Comparison of ENCODE assay signal across 8 cellular contexts in genomic region chr22:38203090-38203810, GRCh38. TPM values are rescaled to one million over a fixed set of nuclear protein-coding genes. Genes with fewer than 3 reads are reported as not detected.
A peak's percentile ranks its signal among the peaks of the same experiment; 100 is the strongest.
DNase-seq lines count a peak whose midpoint lies in the region; ATAC-seq and TF ChIP-seq lines count a peak whose summit lies in the region.

No MANE protein-coding gene starts in this region.

- POLR2A ChIA-PET in BJ (lab: Charles Lee) (no interaction called here), HCT116 (lab: Charles Lee) (interaction anchor here (1.1 to 1.8 kb wide), 3 partner anchors 15 to 21 kb away, joined by 3 to 6 read pairs (median 3); no protein-coding TSS in a partner anchor)

- H3K27ac ChIP-seq in HCT116 (ENCODE audit: low read depth, low read length) (peak overlapping the region; percentile 99), esophagus squamous epithelium (peak overlapping the region; percentile 92 to 100 (median 98)), osteoblast (ENCODE audit: low read depth, low read length) (peak overlapping the region; percentile 98)

- TF ChIP-seq POLR2A in HCT116 (IDR thresholded peaks at IDR 0.05; ENCODE audit: borderline replicate concordance, extremely low read depth, insufficient read depth, insufficient read length), result no peak
- peak in 2 of 4 donors; percentile 11 to 54 for TF ChIP-seq POLR2A in esophagus squamous epithelium (IDR thresholded peaks at IDR 0.05)

- intact Hi-C loops in HCT116 (cut with micrococcal nuclease), result no loop called here
- intact Hi-C loops in esophagus squamous epithelium (cut with DNase I), result no loop called here

- H3K4me2 ChIP-seq in HCT116 (ENCODE audit: low read length) (peak overlapping the region; percentile 77), osteoblast (ENCODE audit: insufficient read depth, low read length) (peak overlapping the region; percentile 93)

- no peaks in the 10 kb centered on the region for H3K9me2 ChIP-seq in HCT116 (ENCODE audit: insufficient read depth)

- H3K79me2 ChIP-seq in HCT116 (ENCODE audit: insufficient read depth, low read length) (peaks cover 54% of the 10 kb centered on the region), osteoblast (ENCODE audit: insufficient read depth, low read length) (peaks cover 53% of the 10 kb centered on the region)

- no peak overlapping the region for H2AFZ ChIP-seq in HCT116 (ENCODE audit: low read depth, low read length, poor library complexity, severe bottlenecking)
- no peak overlapping the region for H2AFZ ChIP-seq in osteoblast (ENCODE audit: low read length)

- H3K27me3 ChIP-seq in BJ (ENCODE audit: control insufficient read depth, insufficient read depth, low read length) (no peaks in the 10 kb centered on the region), HCT116 (ENCODE audit: insufficient read depth, low read length) (no peaks in the 10 kb centered on the region), esophagus squamous epithelium (no peaks in the 10 kb centered on the region), osteoblast (ENCODE audit: insufficient read depth, low read length) (no peaks in the 10 kb centered on the region)

- H3K36me3 ChIP-seq in BJ (ENCODE audit: control insufficient read depth, insufficient read depth, low read length) (no peaks in the 10 kb centered on the region; the same call in 1 of the 2 replicates), HCT116 (ENCODE audit: control insufficient read depth in 1 of 2, insufficient read depth in 2 of 2, low read length in 2 of 2) (0 out of 4 replicates have a peak, but pooled peaks cover 0 to 3% of the 10 kb centered on the region in 2 experiments), esophagus squamous epithelium (peaks cover 0 to 6% (median 0%) of the 10 kb centered on the region in 3 donors), osteoblast (ENCODE audit: insufficient read depth, low read length) (peaks cover 2% of the 10 kb centered on the region)

- H3K4me3 ChIP-seq in BJ (ENCODE audit: low read depth, low read length) (peak overlapping the region; percentile 97), HCT116 (replicated peaks in 1 of 2; ENCODE audit: low read depth in 1 of 2, low read length in 2 of 2) (peak overlapping the region; percentile 64 to 85), esophagus squamous epithelium (peak overlapping the region; percentile 66 to 96 (median 83)), osteoblast (ENCODE audit: insufficient read depth, low read length) (peak overlapping the region; percentile 96)

- no peak for TF ChIP-seq RAD21 in HCT116 (IDR thresholded peaks at IDR 0.05; ENCODE audit: low read depth)

- RAD21 ChIA-PET in HCT116 (lab: Charles Lee; ENCODE audit: low non-redundant PET in 1 of 2, low total read pairs in 2 of 2, uncharacterized antibody in 2 of 2, unreplicated experiment in 2 of 2), result interaction anchor here in 1 of 2 experiments (0.7 kb wide), 1 partner anchor 61 kb away, joined by 5 read pairs; no protein-coding TSS in a partner anchor

- ATAC-seq in HCT116 (peak; percentile 52), HG02623 (IDR thresholded peaks at IDR 0.05; ENCODE audit: unreplicated experiment) (no peak), HG03432 (IDR thresholded peaks at IDR 0.05; ENCODE audit: unreplicated experiment) (no peak)

- BruUV-seq in HCT116 (replicated peaks; lab: Mats Ljungman, UMichigan), result no TSS peak

- H4K20me1 ChIP-seq in HCT116 (ENCODE audit: insufficient read depth) (peaks cover 4% of the 10 kb centered on the region; the same call in 1 of the 2 replicates), osteoblast (ENCODE audit: insufficient read depth, low read length) (peaks cover 38% of the 10 kb centered on the region)

- DNase-seq in BJ (ENCODE audit: low read depth), result no peak
- no peak for DNase-seq in HCT116 (ENCODE audit: low read depth, low spot score)
- peak; percentile 46 to 59 for DNase-seq in activated CD4-positive, alpha-beta T cell treated with anti-CD3 and anti-CD28 coated beads, Interleukin-2, amount 50 U/mL, for 48 hours
- DNase-seq in esophagus squamous epithelium (lab: John Stamatoyannopoulos, UW), result no peak
- peak; percentile 73 for DNase-seq in osteoblast (ENCODE audit: insufficient read length, low spot score, missing footprints)
- no peak for DNase-seq in HCEC 1CT

- H3K9ac ChIP-seq in HCT116 (ENCODE audit: low read length), result peak overlapping the region; percentile 94

- H3K4me1 ChIP-seq in HCT116 (ENCODE audit: control insufficient read depth in 1 of 2, insufficient read depth in 2 of 2, low read length in 2 of 2) (peaks cover 12 to 31% of the 10 kb centered on the region in 2 experiments), esophagus squamous epithelium (peaks cover 12 to 42% (median 23%) of the 10 kb centered on the region in 3 donors), osteoblast (ENCODE audit: insufficient read depth, low read length) (peaks cover 39% of the 10 kb centered on the region)

- TF ChIP-seq CTCF in BJ (IDR thresholded peaks at IDR 0.05; ENCODE audit: insufficient read depth, low read depth, low read length), result no peak
- no peak for TF ChIP-seq CTCF in HCT116 (IDR thresholded peaks at IDR 0.05 in 2 of 3, conservative IDR thresholded peaks at IDR 0.05 in 1 of 3; ENCODE audit: borderline replicate concordance in 1 of 3, insufficient read depth in 1 of 3, low read depth in 2 of 3, low read length in 2 of 3)
- no peak for TF ChIP-seq CTCF in esophagus squamous epithelium (IDR thresholded peaks at IDR 0.05)
- TF ChIP-seq CTCF in osteoblast (IDR thresholded peaks at IDR 0.05; ENCODE audit: extremely low read depth, low read depth, low read length), result no peak

- H3K9me3 ChIP-seq in HCT116 (ENCODE audit: control insufficient read depth in 1 of 2, insufficient read depth in 1 of 2, low read depth in 1 of 2, low read length in 2 of 2) (no peaks in the 10 kb centered on the region), esophagus squamous epithelium (no peaks in the 10 kb centered on the region), osteoblast (ENCODE audit: low read depth, low read length) (no peaks in the 10 kb centered on the region)

- 0% methylated on average over 5 of the region's 19 CpGs; no CpG with 5 or more reads in 1 of the 2 donors for WGBS in esophagus squamous epithelium, 2 donors

- CTCF ChIA-PET in BJ (lab: Yijun Ruan, JAX), result interaction anchor here (2.3 to 2.7 kb wide), 2 partner anchors 89 to 115 kb away, joined by 4 to 10 read pairs; no protein-coding TSS in a partner anchor
- CTCF ChIA-PET in HCT116 (lab: Charles Lee), result interaction anchor here (0.6 kb wide), 1 partner anchor 80 kb away, joined by 3 read pairs; no protein-coding TSS in a partner anchor

TF ChIP-seq in HCT116, 20 proteins besides CTCF, POLR2A, EP300 and RAD21 (continues in another document):
- TF ChIP-seq SP1 (IDR thresholded peaks at IDR 0.05; ENCODE audit: low read depth) (no peak), ZFX (IDR thresholded peaks at IDR 0.05) (no peak), EZH2phosphoT487 (IDR thresholded peaks at IDR 0.05; ENCODE audit: borderline replicate concordance) (no peak), ELF1 (IDR thresholded peaks at IDR 0.05; ENCODE audit: borderline replicate concordance, low read depth) (no peak), CBX3 (IDR thresholded peaks at IDR 0.05; ENCODE audit: low read depth) (no peak), REST (IDR thresholded peaks at IDR 0.05; ENCODE audit: low read depth) (no peak), EZH2 (IDR thresholded peaks at IDR 0.05) (no peak), YY1 (IDR thresholded peaks at IDR 0.05; ENCODE audit: extremely low read depth, insufficient replicate concordance, low read depth, low read length) (no peak), ZNF274 (IDR thresholded peaks at IDR 0.05; ENCODE audit: low read depth, low read length) (no peak), EGR1 (IDR thresholded peaks at IDR 0.05; ENCODE audit: low read depth) (no peak), FOSL1 (IDR thresholded peaks at IDR 0.05; ENCODE audit: low read depth) (no peak), ATF3 (IDR thresholded peaks at IDR 0.05) (no peak)

RNA-seq across cellular contexts. Expression of gene MAFF, which starts 1.5 kb away (rescaled TPM):
- 14.1 and 14.8 TPM in 2 replicates for polyA plus RNA-seq in BJ (2011; rRNA removed)
- polyA minus RNA-seq in BJ (2011; rRNA and poly(A)+ RNA removed), result 5.0 and 5.8 TPM in 2 replicates
- 26.0 TPM for total RNA-seq in HCT116 (2021; ENCODE audit: unreplicated experiment)
- polyA plus RNA-seq in HCT116 (2012), result 19.6 and 30.2 TPM in 2 replicates
- total RNA-seq in esophagus squamous epithelium, result 10 to 100 TPM; 19.4 to 51.6 (median 40.5) TPM
- 16.5 and 22.4 TPM in 2 replicates for total RNA-seq in osteoblast

RNA-seq across cellular contexts. Expression of gene PLA2G6, which starts 21.6 kb away (rescaled TPM):
- 10.1 and 14.9 TPM in 2 replicates for polyA plus RNA-seq in BJ (2011; rRNA removed)
- 19.5 and 23.0 TPM in 2 replicates for polyA minus RNA-seq in BJ (2011; rRNA and poly(A)+ RNA removed)
- total RNA-seq in HCT116 (2021; ENCODE audit: unreplicated experiment) (36.0 TPM), esophagus squamous epithelium (10 to 100 TPM; 12.9 to 24.2 (median 14.2) TPM), osteoblast (12.3 and 17.7 TPM in 2 replicates)
- 24.8 and 27.6 TPM in 2 replicates for polyA plus RNA-seq in HCT116 (2012)

Comparison
In these comparisons a context has a peak if more than half of its experiments do, and no peak if none do; other contexts are left out.
1. DNase-seq: peak in activated CD4-positive, alpha-beta T cell treated with anti-CD3 and anti-CD28 coated beads, Interleukin-2, amount 50 U/mL, for 48 hours (2 of 2) and osteoblast (single experiment); none in BJ (single experiment), HCT116 (single experiment), esophagus squamous epithelium (single experiment) and HCEC 1CT (single experiment).
2. Peak in every context shown above with its lines, with median percentiles within 50 percentile points of each other: H3K4me3 ChIP-seq and H3K27ac ChIP-seq.